Comparison of ENCODE assay signal across 1 cellular context in genomic region chr9:18009902-18010301, GRCh38.
TF ChIP-seq lines count a peak whose summit lies in the region.

No MANE protein-coding gene starts in this region.

TF ChIP-seq in GM12878, 131 proteins besides CTCF, POLR2A, EP300 and RAD21 (continued from another document):
- TF ChIP-seq ZNF687 (IDR thresholded peaks at IDR 0.05) (no peak), SP1 (IDR thresholded peaks at IDR 0.05; ENCODE audit: low read depth, low read length) (no peak), DPF2 (IDR thresholded peaks at IDR 0.05) (no peak), MTA3 (IDR thresholded peaks at IDR 0.05; ENCODE audit: borderline replicate concordance, low read length) (no peak), ZNF274 (IDR thresholded peaks at IDR 0.05; ENCODE audit: insufficient read depth, insufficient read length) (no peak)
